19 cellular contexts compared by ENCODE assay signal in the genomic region with DNA sequence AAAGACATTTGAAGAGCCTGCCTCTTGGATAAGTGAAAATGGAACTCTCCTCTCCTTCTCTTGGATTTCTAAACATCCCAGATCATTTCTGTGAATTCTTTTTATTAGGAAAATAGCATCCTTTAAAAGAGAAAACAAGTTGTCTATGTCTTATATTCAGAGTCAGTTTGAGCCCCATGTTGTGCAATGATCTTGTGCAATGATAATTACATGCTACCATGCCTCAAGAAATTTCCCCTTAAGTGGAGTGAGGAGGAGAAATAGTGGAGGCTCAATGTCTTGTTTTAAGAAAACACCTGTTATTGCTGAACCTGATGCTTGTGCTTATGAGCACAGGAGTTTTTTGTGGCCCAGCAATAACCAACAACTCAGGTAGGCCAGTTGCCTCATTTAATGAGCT.
"Had no signal": no experiment of that assay in that cellular context is flagged by ENCODE, and none has a peak within 500 bp of the region (broad histone marks: within the 10 kb centered on the region; RNA-seq: fewer than 3 reads in every experiment).

No MANE protein-coding gene starts in this region.

- H3K4me1 Mint-ChIP-seq: activated B cell treated with CpG ODN at 0.5 μM for 24 hours; activated CD4-positive, alpha-beta T cell treated with anti-CD3 and anti-CD28 coated beads, Interleukin-2, amount 10 ng/mL, durations not matched to agents 7 days and 5 days; activated naive CD4-positive, alpha-beta T cell treated with anti-CD3 and anti-CD28 coated beads, Interleukin-2, amount 10 ng/mL, durations not matched to agents 7 days and 5 days; immature natural killer cell; stimulated activated effector memory CD8-positive, alpha-beta T cell treated with anti-CD3 and anti-CD28 coated beads, Interleukin-12 subunit alpha, Interleukin-12 subunit beta, amount 100 ng/mL, for 72 hours had no signal

- ATAC-seq: lower lobe of right lung; stimulated activated effector memory CD8-positive, alpha-beta T cell treated with anti-CD3 and anti-CD28 coated beads, Interleukin-12 subunit alpha, Interleukin-12 subunit beta, amount 100 ng/mL, for 72 hours had no signal

- H3K4me3 ChIP-seq: adrenal gland, lower lobe of right lung, skin epidermis, tibial artery had no signal

- H3K4me1 ChIP-seq: adrenal gland, lower lobe of right lung, parathyroid adenoma, tibial artery had no signal

- H3K36me3 Mint-ChIP-seq: activated naive CD4-positive, alpha-beta T cell treated with anti-CD3 and anti-CD28 coated beads, Interleukin-2, amount 10 ng/mL, durations not matched to agents 7 days and 5 days; brain; immature natural killer cell; stimulated activated effector memory CD8-positive, alpha-beta T cell treated with anti-CD3 and anti-CD28 coated beads, Interleukin-12 subunit alpha, Interleukin-12 subunit beta, amount 100 ng/mL, for 72 hours had no signal

- H3K9me3 ChIP-seq: adrenal gland, lower lobe of right lung, tibial artery had no signal

- H3K27ac Mint-ChIP-seq: activated B cell treated with CpG ODN at 0.5 μM for 24 hours; activated CD4-positive, alpha-beta T cell treated with anti-CD3 and anti-CD28 coated beads, Interleukin-2, amount 10 ng/mL, durations not matched to agents 7 days and 5 days; activated naive CD4-positive, alpha-beta T cell treated with anti-CD3 and anti-CD28 coated beads, Interleukin-2, amount 10 ng/mL, durations not matched to agents 7 days and 5 days; brain; immature natural killer cell; stimulated activated effector memory CD8-positive, alpha-beta T cell treated with anti-CD3 and anti-CD28 coated beads, Interleukin-12 subunit alpha, Interleukin-12 subunit beta, amount 100 ng/mL, for 72 hours; T-helper 1 cell treated with Interleukin-12 subunit alpha and Interleukin-12 subunit beta and Interleukin-4 antibody, amounts not matched to agents 30 μg/mL and 1 μg/mL, for 36 hours had no signal

- H3K27ac ChIP-seq: adrenal gland, lower lobe of right lung, parathyroid adenoma, skin epidermis, tibial artery had no signal

- H3K79me2 ChIP-seq: parathyroid adenoma had no signal

- H3K27me3 ChIP-seq: adrenal gland, tibial artery had no signal

- H3K36me3 ChIP-seq: adrenal gland, lower lobe of right lung, tibial artery had no signal

- H3K9ac ChIP-seq: parathyroid adenoma had no signal

- H3K9me3 Mint-ChIP-seq: activated CD4-positive, alpha-beta T cell treated with anti-CD3 and anti-CD28 coated beads, Interleukin-2, amount 10 ng/mL, durations not matched to agents 7 days and 5 days; activated naive CD4-positive, alpha-beta T cell treated with anti-CD3 and anti-CD28 coated beads, Interleukin-2, amount 10 ng/mL, durations not matched to agents 7 days and 5 days; brain; stimulated activated effector memory CD8-positive, alpha-beta T cell treated with anti-CD3 and anti-CD28 coated beads, Interleukin-12 subunit alpha, Interleukin-12 subunit beta, amount 100 ng/mL, for 72 hours; T-helper 1 cell treated with Interleukin-12 subunit alpha and Interleukin-12 subunit beta and Interleukin-4 antibody, amounts not matched to agents 30 μg/mL and 1 μg/mL, for 36 hours had no signal

- H2AFZ ChIP-seq: parathyroid adenoma had no signal

- DNase-seq: activated B cell treated with CpG ODN at 0.5 μM for 24 hours; activated CD4-positive, alpha-beta T cell treated with anti-CD3 and anti-CD28 coated beads, Interleukin-2, amount 10 ng/mL, durations not matched to agents 7 days and 5 days; activated CD8-positive, alpha-beta memory T cell treated with anti-CD3 and anti-CD28 coated beads for 24 hours; activated naive CD4-positive, alpha-beta T cell treated with anti-CD3 and anti-CD28 coated beads, Interleukin-2, amount 10 ng/mL, durations not matched to agents 7 days and 5 days; adrenal gland; cerebellar nuclear complex; dermis blood vessel endothelial cell; erythroblast; immature natural killer cell; lower lobe of right lung; midbrain; retina; tibial artery had no signal

- H3K4me3 Mint-ChIP-seq: activated B cell treated with CpG ODN at 0.5 μM for 24 hours; activated CD4-positive, alpha-beta T cell treated with anti-CD3 and anti-CD28 coated beads, Interleukin-2, amount 10 ng/mL, durations not matched to agents 7 days and 5 days; activated naive CD4-positive, alpha-beta T cell treated with anti-CD3 and anti-CD28 coated beads, Interleukin-2, amount 10 ng/mL, durations not matched to agents 7 days and 5 days; brain; immature natural killer cell; stimulated activated effector memory CD8-positive, alpha-beta T cell treated with anti-CD3 and anti-CD28 coated beads, Interleukin-12 subunit alpha, Interleukin-12 subunit beta, amount 100 ng/mL, for 72 hours; T-helper 1 cell treated with Interleukin-12 subunit alpha and Interleukin-12 subunit beta and Interleukin-4 antibody, amounts not matched to agents 30 μg/mL and 1 μg/mL, for 36 hours had no signal

- FAIRE-seq: TTC549 had no signal

- H3K27me3 Mint-ChIP-seq: activated B cell treated with CpG ODN at 0.5 μM for 24 hours; activated CD4-positive, alpha-beta T cell treated with anti-CD3 and anti-CD28 coated beads, Interleukin-2, amount 10 ng/mL, durations not matched to agents 7 days and 5 days; activated naive CD4-positive, alpha-beta T cell treated with anti-CD3 and anti-CD28 coated beads, Interleukin-2, amount 10 ng/mL, durations not matched to agents 7 days and 5 days; brain had no signal
